Comparison of ENCODE assay signal across 22 cellular contexts in genomic region chr17:6856054-6856453, GRCh38. TPM values are rescaled to one million over a fixed set of nuclear protein-coding genes. Genes with fewer than 3 reads are reported as not detected.
DNase-seq lines count a peak whose midpoint lies in the region; ATAC-seq, FAIRE-seq and TF ChIP-seq lines count a peak whose summit lies in the region.
"Had no signal": no experiment of that assay in that cellular context is flagged by ENCODE, and none has a peak within 500 bp of the region (broad histone marks: within the 10 kb centered on the region; RNA-seq: fewer than 3 reads in every experiment).

No MANE protein-coding gene starts in this region.

- ATAC-seq in HepG2 (no peak), right lobe of liver (no peak), GM21447 (IDR thresholded peaks at IDR 0.05; ENCODE audit: unreplicated experiment) (no peak), GM18519 (IDR thresholded peaks at IDR 0.05; ENCODE audit: low FRiP score, unreplicated experiment) (no peak)
- no peak for ATAC-seq in central memory CD8-positive, alpha-beta T cell (replicated peaks; ENCODE audit: extremely low read depth, poor library complexity, severe bottlenecking)
- ATAC-seq: Right ventricle myocardium inferior had no signal

- TF ChIP-seq POLR2A in HepG2 (IDR thresholded peaks at IDR 0.05; ENCODE audit: insufficient read depth in 1 of 2, low read depth in 2 of 2, low read length in 2 of 2) (no peak), right lobe of liver (IDR thresholded peaks at IDR 0.05) (no peak)

- TF ChIP-seq EP300 in HepG2 (IDR thresholded peaks at IDR 0.05; ENCODE audit: low read depth in 2 of 2, low read length in 2 of 2) (no peak), HepG2 (CRISPR knock-in tag; IDR thresholded peaks at IDR 0.05; ENCODE audit: borderline replicate concordance) (no peak)

- H3K27me3 ChIP-seq in HepG2 (ENCODE audit: control insufficient read depth in 1 of 2, insufficient read depth in 2 of 2, low read length in 2 of 2) (no peaks in the 10 kb centered on the region; a peak in 1 of 5 replicates), right lobe of liver (no peaks in the 10 kb centered on the region), H9 (ENCODE audit: insufficient read depth, low read length) (no peaks in the 10 kb centered on the region)
- H3K27me3 ChIP-seq: SJSA1 had no signal

- DNase-seq in HepG2 (ENCODE audit: low spot score) (no peak), right lobe of liver (no peak), H9 (no peak), NCI-H128 (lab: John Stamatoyannopoulos, UW; ENCODE audit: unreplicated experiment) (no peak)
- DNase-seq in central memory CD8-positive, alpha-beta T cell (ENCODE audit: low spot score in 2 of 2), result no peak
- DNase-seq: CD4-positive, CD25-positive, alpha-beta regulatory T cell; COR-L47; Karpas-422; NCI-H1417; NCI-H187; NCI-H82; OCI-M1 had no signal

- H3K4me1 ChIP-seq in HepG2 (ENCODE audit: insufficient read depth, low read length) (peaks cover 46% of the 10 kb centered on the region), right lobe of liver (peaks cover 0 to 16% (median 3%) of the 10 kb centered on the region in 4 donors), H9 (ENCODE audit: insufficient read depth, low read length) (no peaks in the 10 kb centered on the region; the same call in 1 of the 2 replicates)
- H3K4me1 ChIP-seq: SJSA1 had no signal

- peak overlapping the region; percentile 74 for H3K4me2 ChIP-seq in HepG2 (ENCODE audit: low read depth, low read length)
- peak overlapping the region; percentile 22 for H3K4me2 ChIP-seq in H9 (ENCODE audit: insufficient read depth, insufficient read length, low read length)

- in situ Hi-C loops in HepG2 (cut with HindIII; ENCODE audit: extremely low pct_ligation_motif_present, low pct_unique_long_range_greater_than_20kb), result loop anchor here (10.0 kb wide), 1 partner anchor 149 kb away; no protein-coding TSS in a partner anchor

- H3K36me3 Mint-ChIP-seq in H9 (ENCODE audit: insufficient read depth in 1 of 3, low read depth in 3 of 3), result peaks cover 0 to 16% (median 4%) of the 10 kb centered on the region in 3 experiments; a peak in 4 of 7 replicates
- H3K36me3 Mint-ChIP-seq in central memory CD8-positive, alpha-beta T cell (ENCODE audit: insufficient read depth), result peaks cover 6% of the 10 kb centered on the region
- H3K36me3 Mint-ChIP-seq: CD4-positive, CD25-positive, alpha-beta regulatory T cell; IgD-negative memory B cell had no signal

- no peak overlapping the region for H2BK120ac ChIP-seq in H9 (ENCODE audit: low read depth, low read length, poor library complexity, severe bottlenecking)

- H3T11ph ChIP-seq in H9 (ENCODE audit: low read length), result no peak overlapping the region

- no peak overlapping the region for H3K4ac ChIP-seq in H9 (ENCODE audit: low read depth, low read length)

- TF ChIP-seq CTCF in HepG2 (CRISPR knock-in tag; IDR thresholded peaks at IDR 0.05) (no peak), right lobe of liver (IDR thresholded peaks at IDR 0.05) (no peak), H9 (conservative IDR thresholded peaks at IDR 0.05) (no peak)

- peaks cover 0 to 3% of the 10 kb centered on the region in 2 experiments; a peak in 1 of 5 replicates for H3K9me3 Mint-ChIP-seq in H9
- no peaks in the 10 kb centered on the region for H3K9me3 Mint-ChIP-seq in central memory CD8-positive, alpha-beta T cell

- H3K27me3 Mint-ChIP-seq in H9 (ENCODE audit: low read depth), result peaks cover 7% of the 10 kb centered on the region
- peaks cover 20% of the 10 kb centered on the region for H3K27me3 Mint-ChIP-seq in central memory CD8-positive, alpha-beta T cell

- TF ChIP-seq RAD21 in HepG2 (CRISPR knock-in tag; IDR thresholded peaks at IDR 0.05), result no peak

- H2BK12ac ChIP-seq in H9 (ENCODE audit: insufficient read length, low read depth, low read length), result no peak overlapping the region

- no peak overlapping the region for H3K27ac Mint-ChIP-seq in H9
- peak overlapping the region; percentile 0 for H3K27ac Mint-ChIP-seq in central memory CD8-positive, alpha-beta T cell (ENCODE audit: low read depth)
- H3K27ac Mint-ChIP-seq: CD4-positive, CD25-positive, alpha-beta regulatory T cell; IgD-negative memory B cell had no signal

- no peaks in the 10 kb centered on the region for H4K20me1 ChIP-seq in HepG2 (ENCODE audit: insufficient read depth, low read length)
- H4K20me1 ChIP-seq in H9 (ENCODE audit: control insufficient read depth, insufficient read depth, insufficient read length), result no peaks in the 10 kb centered on the region

- 79% methylated on average over 3 of the region's 3 CpGs for WGBS in HepG2 (ENCODE audit: low lambda C conversion rate)
- 69% methylated on average over 2 of the region's 3 CpGs for WGBS in right lobe of liver (ENCODE audit: insufficient coverage, low coverage, low lambda C conversion rate, missing lambda C conversion rate)
- no CpG with 5 or more reads among the region's 3 CpGs for WGBS in H9 (ENCODE audit: extremely low coverage, insufficient read length, low lambda C conversion rate)

- POLR2A ChIA-PET in HepG2 (lab: Yijun Ruan, JAX), result no interaction called here

- no peak overlapping the region for H4K8ac ChIP-seq in H9 (replicated peaks; ENCODE audit: insufficient read length, low read depth, low read length)

- no peak overlapping the region for H2AFZ ChIP-seq in HepG2 (ENCODE audit: low read length)
- no peak overlapping the region for H2AFZ ChIP-seq in H9 (ENCODE audit: low read length)

- no peak overlapping the region for H3K56ac ChIP-seq in H9 (ENCODE audit: insufficient read length, low read depth, low read length)

- no peak overlapping the region for H2BK20ac ChIP-seq in H9 (ENCODE audit: low read depth, low read length, poor library complexity, severe bottlenecking)

- intact Hi-C loops in HepG2 (cut with micrococcal nuclease; ENCODE audit: unreplicated experiment), result no loop called here
- intact Hi-C loops in right lobe of liver (cut with DNase I), result no loop called here

- H3K79me1 ChIP-seq in H9 (ENCODE audit: insufficient read depth, low read depth, low read length, poor library complexity, severe bottlenecking), result no peaks in the 10 kb centered on the region

- CTCF ChIA-PET in HepG2 (lab: Yijun Ruan, JAX; ENCODE audit: low intra/inter-chr PET ratio, low total read pairs), result no interaction called here

- no peak overlapping the region for H4K91ac ChIP-seq in H9 (ENCODE audit: insufficient read length, low read depth, low read length)

- no peak overlapping the region for H3K14ac ChIP-seq in H9 (ENCODE audit: insufficient read depth, low read length)

- H3K18ac ChIP-seq in H9 (ENCODE audit: insufficient read length, low read depth, low read length), result no peak overlapping the region

- H3K9ac ChIP-seq in HepG2 (ENCODE audit: insufficient read depth, low read depth, low read length) (no peak overlapping the region), H9 (ENCODE audit: extremely low read depth, insufficient read length, low read length) (no peak overlapping the region)

- peaks cover 68% of the 10 kb centered on the region for H3K79me2 ChIP-seq in HepG2 (ENCODE audit: insufficient read depth, low read length)
- H3K79me2 ChIP-seq in H9 (ENCODE audit: insufficient read depth, low read length), result peaks cover 15% of the 10 kb centered on the region; the same call in 1 of the 2 replicates

- no peak overlapping the region for H2AK5ac ChIP-seq in H9 (ENCODE audit: insufficient read length, low read length)

- H3K4me1 Mint-ChIP-seq in H9, result peaks cover 7 to 25% of the 10 kb centered on the region in 2 experiments
- peaks cover 14% of the 10 kb centered on the region for H3K4me1 Mint-ChIP-seq in central memory CD8-positive, alpha-beta T cell

- H3K9me3 ChIP-seq in HepG2 (ENCODE audit: low read length), result no peaks in the 10 kb centered on the region
- no peaks in the 10 kb centered on the region for H3K9me3 ChIP-seq in right lobe of liver
- no peaks in the 10 kb centered on the region for H3K9me3 ChIP-seq in H9 (ENCODE audit: control insufficient read depth, low read depth, low read length)

- H3K23ac ChIP-seq in H9 (ENCODE audit: insufficient read length, low read depth, low read length), result no peak overlapping the region

- H2BK15ac ChIP-seq in H9 (ENCODE audit: low read depth, low read length), result no peak overlapping the region

- no peak for FAIRE-seq in HepG2 (lab: Jason Lieb, UNC)

- H4K5ac ChIP-seq in H9 (ENCODE audit: insufficient read length, low read depth, low read length), result no peak overlapping the region

- H3K36me3 ChIP-seq in HepG2 (replicated peaks in 1 of 2; ENCODE audit: control insufficient read depth in 1 of 2, insufficient read depth in 2 of 2, low read length in 2 of 2) (no peaks in the 10 kb centered on the region; a peak in 1 of 5 replicates), right lobe of liver (no peaks in the 10 kb centered on the region)
- H3K36me3 ChIP-seq: SJSA1 had no signal

- no peak overlapping the region for H3K4me3 Mint-ChIP-seq in H9
- H3K4me3 Mint-ChIP-seq in central memory CD8-positive, alpha-beta T cell, result no peak overlapping the region
- H3K4me3 Mint-ChIP-seq: CD4-positive, CD25-positive, alpha-beta regulatory T cell; IgD-negative memory B cell had no signal

- H3K23me2 ChIP-seq in H9 (ENCODE audit: insufficient read length, low read depth, low read length, poor library complexity, severe bottlenecking), result no peaks in the 10 kb centered on the region

- no TSS peak for BruUV-seq in HepG2 (replicated peaks; lab: Mats Ljungman, UMichigan)

- H3K4me3 ChIP-seq in HepG2 (replicated peaks in 1 of 3; ENCODE audit: insufficient read depth in 1 of 3, low read depth in 2 of 3, low read length in 3 of 3) (no peak overlapping the region; a peak in 1 of 6 replicates), right lobe of liver (peak overlapping the region in 1 of 3 donors; percentile 67)
- H3K4me3 ChIP-seq: SJSA1 had no signal

- H2BK5ac ChIP-seq in H9 (ENCODE audit: insufficient read length, low read length), result no peak overlapping the region

- no peak overlapping the region for H3K27ac ChIP-seq in HepG2 (ENCODE audit: extremely low read length, insufficient read depth, low read length)
- H3K27ac ChIP-seq in right lobe of liver, result peak overlapping the region in 1 of 3 donors; percentile 7
- no peak overlapping the region for H3K27ac ChIP-seq in H9 (ENCODE audit: insufficient read length, low read depth, low read length)
- H3K27ac ChIP-seq: SJSA1 had no signal

RNA-seq across cellular contexts. Expression of gene TEKT1, which starts 24.5 kb away (rescaled TPM):
- not detected in 2 replicates for total RNA-seq in HepG2 (2016; rRNA removed; fragmentation: Illumina TruSeq; extraction: Trizol)
- total RNA-seq in HepG2 (2016; cell fraction: cytosol; rRNA removed; fragmentation: Illumina TruSeq; extraction: Trizol; ENCODE audit: low read depth), result not detected in 2 replicates
- total RNA-seq in HepG2 (2016; cell fraction: insoluble cytoplasmic fraction; rRNA removed; fragmentation: Illumina TruSeq; extraction: Trizol), result not detected in 2 replicates
- not detected in 2 replicates for total RNA-seq in HepG2 (2016; cell fraction: membrane; rRNA removed; fragmentation: Illumina TruSeq; extraction: Trizol)
- total RNA-seq in HepG2 (2016; cell fraction: nucleus; rRNA removed; fragmentation: Illumina TruSeq; extraction: Trizol), result not detected in 2 replicates
- polyA plus RNA-seq in HepG2 (2011; rRNA removed), result not detected in 2 replicates
- polyA plus RNA-seq in HepG2 (2011; cell fraction: cytosol; rRNA removed), result not detected in 2 replicates
- not detected in 2 replicates for polyA plus RNA-seq in HepG2 (2011; cell fraction: nucleus; rRNA removed)
- 0.09 TPM in 1 of 2 replicates, not detected in the other for polyA plus RNA-seq in HepG2 (2012)
- polyA plus RNA-seq in HepG2 (2016; cell fraction: cytosol; fragmentation: Illumina TruSeq; extraction: Trizol; ENCODE audit: low read depth), result not detected in 2 replicates
- polyA plus RNA-seq in HepG2 (2016; cell fraction: insoluble cytoplasmic fraction; fragmentation: Illumina TruSeq; extraction: Trizol; ENCODE audit: low read depth), result not detected in 2 replicates
- polyA plus RNA-seq in HepG2 (2016; cell fraction: membrane; fragmentation: Illumina TruSeq; extraction: Trizol; ENCODE audit: low read depth), result not detected in 2 replicates
- not detected in 2 replicates for polyA plus RNA-seq in HepG2 (2016; cell fraction: nucleus; fragmentation: Illumina TruSeq; extraction: Trizol; ENCODE audit: insufficient read depth, low read depth)
- polyA minus RNA-seq in HepG2 (2011; rRNA and poly(A)+ RNA removed; ENCODE audit: low replicate concordance), result not detected in 2 replicates
- not detected in 2 replicates for polyA minus RNA-seq in HepG2 (2011; cell fraction: cytosol; rRNA and poly(A)+ RNA removed)
- not detected in 2 replicates for polyA minus RNA-seq in HepG2 (2011; cell fraction: nucleus; rRNA and poly(A)+ RNA removed)
- not detected for total RNA-seq in right lobe of liver
- not detected in 2 replicates for total RNA-seq in H9 (2021)
- total RNA-seq: CD4-positive, CD25-positive, alpha-beta regulatory T cell; H1; M059J; NCI-H460; Right ventricle myocardium inferior; T-helper 1 cell treated with Interleukin-12 subunit alpha and Interleukin-12 subunit beta and Interleukin-4 antibody, amounts not matched to agents 30 ng/mL and 1 ng/mL, for 36 hours had no signal
- polyA plus RNA-seq: BJ; CD4-positive, CD25-positive, alpha-beta regulatory T cell; H1; IgD-negative memory B cell had no signal
